Comparison of ENCODE assay signal across 1 cellular context in genomic region chr1:146059148-146059547, GRCh38.
A peak's percentile ranks its signal among the peaks of the same experiment; 100 is the strongest.
TF ChIP-seq lines count a peak whose summit lies in the region.

No MANE protein-coding gene starts in this region.

TF ChIP-seq in liver, 16 proteins besides CTCF, POLR2A, EP300 and RAD21 (continued from another document):
- TF ChIP-seq REST (IDR thresholded peaks at IDR 0.05): peak; percentile 22
- peak; percentile 21 to 43 for TF ChIP-seq HNF4A (conservative IDR thresholded peaks at IDR 0.05)
- peak; percentile 39 for TF ChIP-seq YY1 (IDR thresholded peaks at IDR 0.05)
- TF ChIP-seq RXRA (IDR thresholded peaks at IDR 0.05): peak; percentile 10 to 37
- peak; percentile 38 for TF ChIP-seq FOXA2 (IDR thresholded peaks at IDR 0.05)
